Comparison of ENCODE assay signal across 15 cellular contexts in genomic region chr10:73955719-73956118, GRCh38. TPM values are rescaled to one million over a fixed set of nuclear protein-coding genes. Genes with fewer than 3 reads are reported as not detected.
DNase-seq lines count a peak whose midpoint lies in the region; ATAC-seq and TF ChIP-seq lines count a peak whose summit lies in the region.
"Had no signal": no experiment of that assay in that cellular context is flagged by ENCODE, and none has a peak within 500 bp of the region (broad histone marks: within the 10 kb centered on the region; RNA-seq: fewer than 3 reads in every experiment).

No MANE protein-coding gene starts in this region.

- H2AK5ac ChIP-seq in mesenchymal stem cell (ENCODE audit: low read length, severe bottlenecking), result no peak overlapping the region

- H3K4ac ChIP-seq in mesenchymal stem cell (ENCODE audit: low read depth in 1 of 2, low read length in 2 of 2), result no peak overlapping the region

- H3K4me1 Mint-ChIP-seq in activated naive CD4-positive, alpha-beta T cell treated with anti-CD3 and anti-CD28 coated beads, Interleukin-2, amount 10 ng/mL, durations not matched to agents 7 days and 5 days, result peaks cover 65% of the 10 kb centered on the region
- H3K4me1 Mint-ChIP-seq in T-helper 17 cell, result peaks cover 45% of the 10 kb centered on the region

- H3K4me1 ChIP-seq in mesenchymal stem cell (ENCODE audit: control insufficient read depth, insufficient read depth, low read depth, low read length) (peaks cover 9% of the 10 kb centered on the region), thyroid gland (peaks cover 12 to 15% of the 10 kb centered on the region in 2 donors)

- H3K27me3 ChIP-seq in mesenchymal stem cell (ENCODE audit: control insufficient read depth in 1 of 2, insufficient read depth in 1 of 2, low read length in 2 of 2) (no peaks in the 10 kb centered on the region), thyroid gland (no peaks in the 10 kb centered on the region)
- H3K27me3 ChIP-seq: brain microvascular endothelial cell, gastroesophageal sphincter had no signal

- H3K27ac ChIP-seq in mesenchymal stem cell (ENCODE audit: low read length, poor library complexity, severe bottlenecking), result no peak overlapping the region
- H3K27ac ChIP-seq in thyroid gland, result peak overlapping the region; percentile 62 to 78 (median 76)
- H3K27ac ChIP-seq: brain microvascular endothelial cell had no signal

- no peaks in the 10 kb centered on the region for H3K79me1 ChIP-seq in mesenchymal stem cell (replicated peaks; ENCODE audit: low read length, poor library complexity, severe bottlenecking)

- no peak overlapping the region for H4K91ac ChIP-seq in mesenchymal stem cell (ENCODE audit: low read length)

- CTCF ChIA-PET in activated naive CD4-positive, alpha-beta T cell treated with anti-CD3 and anti-CD28 coated beads, Interleukin-2, amount 10 ng/mL, durations not matched to agents 7 days and 5 days (lab: Charles Lee), result interaction anchor here (1.1 kb wide), 1 partner anchor 18 kb away, joined by 5 read pairs; no protein-coding TSS in a partner anchor

- WGBS in mesenchymal stem cell, result 100% methylated on average over 2 of the region's 2 CpGs
- 97% methylated on average over 2 of the region's 2 CpGs for WGBS in thyroid gland, 2 donors

- peak overlapping the region; percentile 62 for H2BK15ac ChIP-seq in mesenchymal stem cell (ENCODE audit: low read depth, poor library complexity, severe bottlenecking)

- no peak overlapping the region for H3K14ac ChIP-seq in mesenchymal stem cell (ENCODE audit: low read length in 2 of 2)

- no peak overlapping the region for H3K4me3 Mint-ChIP-seq in activated naive CD4-positive, alpha-beta T cell treated with anti-CD3 and anti-CD28 coated beads, Interleukin-2, amount 10 ng/mL, durations not matched to agents 7 days and 5 days
- H3K4me3 Mint-ChIP-seq in T-helper 17 cell, result peak overlapping the region; percentile 47
- H3K4me3 Mint-ChIP-seq: HFFc6, nephron progenitor cell had no signal

- no peak overlapping the region for H2BK120ac ChIP-seq in mesenchymal stem cell (ENCODE audit: low read depth, low read length)

- H4K8ac ChIP-seq in mesenchymal stem cell (ENCODE audit: low read length), result peak overlapping the region; percentile 79

- DNase-seq in activated naive CD4-positive, alpha-beta T cell treated with anti-CD3 and anti-CD28 coated beads, Interleukin-2, amount 10 ng/mL, durations not matched to agents 7 days and 5 days, result no peak
- no peak for DNase-seq in activated naive CD4-positive, alpha-beta T cell treated with anti-CD3 and anti-CD28 coated beads, Interleukin-2, amount 50 U/mL, for 72 hours (ENCODE audit: low spot score in 2 of 2)
- DNase-seq in T-helper 17 cell (no peak), mesenchymal stem cell (no peak), thyroid gland (no peak), OCI-M1 (lab: John Stamatoyannopoulos, UW) (no peak), COLO829 (ENCODE audit: low spot score) (no peak)
- no peak for DNase-seq in activated CD4-positive, CD25-positive, alpha-beta regulatory T cell (lab: John Stamatoyannopoulos, UW)
- DNase-seq: brain microvascular endothelial cell; HFFc6; left ventricle myocardium superior; NCI-H1417; nephron progenitor cell; stimulated activated naive CD8-positive, alpha-beta T cell treated with anti-CD3 and anti-CD28 coated beads, Interleukin-15, amount 100 ng/mL, for 72 hours had no signal

- H3K9ac ChIP-seq in mesenchymal stem cell (ENCODE audit: low read length), result no peak overlapping the region

- H3K36me3 ChIP-seq in mesenchymal stem cell (ENCODE audit: control insufficient read depth in 1 of 2, insufficient read depth in 2 of 2, low read depth in 1 of 2, low read length in 2 of 2) (no peaks in the 10 kb centered on the region), thyroid gland (no peaks in the 10 kb centered on the region)
- H3K36me3 ChIP-seq: brain microvascular endothelial cell, gastroesophageal sphincter had no signal

- no peaks in the 10 kb centered on the region for H3K9me3 Mint-ChIP-seq in activated naive CD4-positive, alpha-beta T cell treated with anti-CD3 and anti-CD28 coated beads, Interleukin-2, amount 10 ng/mL, durations not matched to agents 7 days and 5 days
- H3K9me3 Mint-ChIP-seq in activated naive CD4-positive, alpha-beta T cell treated with anti-CD3 and anti-CD28 coated beads, Interleukin-2, amount 50 U/mL, for 72 hours, result no peaks in the 10 kb centered on the region
- H3K9me3 Mint-ChIP-seq: HFFc6; nephron progenitor cell; stimulated activated naive CD8-positive, alpha-beta T cell treated with anti-CD3 and anti-CD28 coated beads, Interleukin-15, amount 100 ng/mL, for 72 hours had no signal

- no peak for TF ChIP-seq CTCF in thyroid gland (IDR thresholded peaks at IDR 0.05)

- intact Hi-C loops in thyroid gland (cut with DNase I), result no loop called here

- no peak overlapping the region for H2AFZ ChIP-seq in mesenchymal stem cell (ENCODE audit: low read depth, low read length)

- peak overlapping the region in 1 of 2 experiments; percentile 61 for H3K18ac ChIP-seq in mesenchymal stem cell (ENCODE audit: low read depth in 1 of 2, low read length in 2 of 2)

- H3K4me3 ChIP-seq in mesenchymal stem cell (ENCODE audit: insufficient read depth in 1 of 2, low read depth in 1 of 2, low read length in 2 of 2), result no peak overlapping the region
- H3K4me3 ChIP-seq in thyroid gland (replicated peaks in 1 of 3), result no peak overlapping the region
- H3K4me3 ChIP-seq: gastroesophageal sphincter had no signal

- no peak overlapping the region for H2BK5ac ChIP-seq in mesenchymal stem cell (ENCODE audit: low read depth, low read length, poor library complexity, severe bottlenecking)

- H2BK12ac ChIP-seq in mesenchymal stem cell (ENCODE audit: low read length in 2 of 2), result peak overlapping the region in 1 of 2 experiments; percentile 51

- peak overlapping the region; percentile 89 for H3K27ac Mint-ChIP-seq in activated naive CD4-positive, alpha-beta T cell treated with anti-CD3 and anti-CD28 coated beads, Interleukin-2, amount 10 ng/mL, durations not matched to agents 7 days and 5 days
- no peak overlapping the region for H3K27ac Mint-ChIP-seq in activated naive CD4-positive, alpha-beta T cell treated with anti-CD3 and anti-CD28 coated beads, Interleukin-2, amount 50 U/mL, for 72 hours
- H3K27ac Mint-ChIP-seq in T-helper 17 cell, result peak overlapping the region; percentile 89
- H3K27ac Mint-ChIP-seq: nephron progenitor cell had no signal

- H3K36me3 Mint-ChIP-seq in activated naive CD4-positive, alpha-beta T cell treated with anti-CD3 and anti-CD28 coated beads, Interleukin-2, amount 10 ng/mL, durations not matched to agents 7 days and 5 days, result no peaks in the 10 kb centered on the region
- H3K36me3 Mint-ChIP-seq in activated naive CD4-positive, alpha-beta T cell treated with anti-CD3 and anti-CD28 coated beads, Interleukin-2, amount 50 U/mL, for 72 hours, result no peaks in the 10 kb centered on the region
- no peaks in the 10 kb centered on the region for H3K36me3 Mint-ChIP-seq in T-helper 17 cell (ENCODE audit: low read depth)

- peaks cover under 1% of the 10 kb centered on the region for H3K27me3 Mint-ChIP-seq in activated naive CD4-positive, alpha-beta T cell treated with anti-CD3 and anti-CD28 coated beads, Interleukin-2, amount 10 ng/mL, durations not matched to agents 7 days and 5 days
- no peaks in the 10 kb centered on the region for H3K27me3 Mint-ChIP-seq in T-helper 17 cell
- H3K27me3 Mint-ChIP-seq: stimulated activated naive CD8-positive, alpha-beta T cell treated with anti-CD3 and anti-CD28 coated beads, Interleukin-15, amount 100 ng/mL, for 72 hours had no signal

- H3K23ac ChIP-seq in mesenchymal stem cell (ENCODE audit: low read length in 2 of 2), result no peak overlapping the region

- H3K9me3 ChIP-seq in T-helper 17 cell (ENCODE audit: control insufficient read depth, low read length, poor library complexity, severe bottlenecking), result no peaks in the 10 kb centered on the region
- no peaks in the 10 kb centered on the region for H3K9me3 ChIP-seq in mesenchymal stem cell (ENCODE audit: control insufficient read depth, low read length)
- no peaks in the 10 kb centered on the region for H3K9me3 ChIP-seq in thyroid gland
- H3K9me3 ChIP-seq: gastroesophageal sphincter had no signal

- no peak overlapping the region for H3K4me2 ChIP-seq in mesenchymal stem cell (ENCODE audit: low read length, poor library complexity, severe bottlenecking)

- no peak for TF ChIP-seq POLR2A in thyroid gland (IDR thresholded peaks at IDR 0.05)

- no peak for ATAC-seq in activated naive CD4-positive, alpha-beta T cell treated with anti-CD3 and anti-CD28 coated beads, Interleukin-2, amount 50 U/mL, for 72 hours
- ATAC-seq in T-helper 17 cell, result no peak

RNA-seq across cellular contexts. Expression of gene VCL, which starts 42.2 kb away (rescaled TPM):
- 10 to 100 TPM in 1 of 2 donors, 1 to 10 TPM in 1; 9.7 to 15.6 TPM for total RNA-seq in activated naive CD4-positive, alpha-beta T cell treated with anti-CD3 and anti-CD28 coated beads, Interleukin-2, amount 50 U/mL, for 72 hours
- total RNA-seq in T-helper 17 cell (100 to 1,000 TPM in 1 of 2 donors, 10 to 100 TPM in 1; 79.1 to 245 TPM), thyroid gland (100 to 1,000 TPM in 3 of 4 donors, 10 to 100 TPM in 1; 71.9 to 151 (median 112) TPM)
- 216 TPM for polyA plus RNA-seq in mesenchymal stem cell (2013, experiment 1 of 2)
- polyA plus RNA-seq in mesenchymal stem cell (2013, experiment 2 of 2), result 211 TPM

RNA-seq across cellular contexts. Expression of gene PLAU, which starts 44.8 kb away (rescaled TPM):
- total RNA-seq in activated naive CD4-positive, alpha-beta T cell treated with anti-CD3 and anti-CD28 coated beads, Interleukin-2, amount 50 U/mL, for 72 hours, result under 1 TPM; 0.14 to 0.39 TPM
- under 1 TPM in 1 of 2 donors, not detected in 1; 0.42 TPM for total RNA-seq in T-helper 17 cell
- 1,126 TPM for polyA plus RNA-seq in mesenchymal stem cell (2013, experiment 1 of 2)
- polyA plus RNA-seq in mesenchymal stem cell (2013, experiment 2 of 2), result 1,146 TPM
- total RNA-seq in thyroid gland, result 10 to 100 TPM in 1 of 4 donors, 1 to 10 TPM in 3; 3.8 to 13.3 (median 7.3) TPM

Comparison
In these comparisons a context has a peak if more than half of its experiments do, and no peak if none do; other contexts are left out.
1. H3K27ac Mint-ChIP-seq: peak in activated naive CD4-positive, alpha-beta T cell treated with anti-CD3 and anti-CD28 coated beads, Interleukin-2, amount 10 ng/mL, durations not matched to agents 7 days and 5 days (single experiment) and T-helper 17 cell (single experiment); none in activated naive CD4-positive, alpha-beta T cell treated with anti-CD3 and anti-CD28 coated beads, Interleukin-2, amount 50 U/mL, for 72 hours (0 of 2).
2. RNA of gene VCL, which starts 42.2 kb away (total RNA-seq): 79.1 to 245 TPM in T-helper 17 cell and 71.9 to 151 TPM in thyroid gland; 9.7 to 15.6 TPM in activated naive CD4-positive, alpha-beta T cell treated with anti-CD3 and anti-CD28 coated beads, Interleukin-2, amount 50 U/mL, for 72 hours; every median in the first group is over 4 times any median in the second.